ENCODE assay signal across 8 cellular contexts in the genomic region with DNA sequence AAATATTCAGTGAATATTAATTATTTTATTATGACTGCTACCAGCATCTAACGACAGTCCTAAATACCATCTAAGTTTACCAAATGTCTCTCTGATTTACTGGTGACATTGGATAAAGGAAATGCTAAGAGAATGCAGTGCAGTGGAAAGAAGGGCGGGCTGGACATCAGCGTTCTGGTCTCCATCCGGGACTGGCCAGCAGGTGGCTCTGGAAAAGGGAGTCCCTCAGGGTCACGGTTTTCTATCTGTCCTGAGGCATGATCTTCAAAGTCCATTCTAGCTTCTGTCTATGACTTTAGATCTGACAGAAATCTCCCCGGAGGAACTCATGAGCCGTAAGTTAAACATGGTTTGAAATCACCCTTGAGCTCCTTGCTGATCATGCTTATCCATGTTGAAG. TPM values are rescaled to one million over a fixed set of nuclear protein-coding genes. Genes with fewer than 3 reads are reported as not detected.
DNase-seq lines count a peak whose midpoint lies in the region; ATAC-seq, FAIRE-seq and TF ChIP-seq lines count a peak whose summit lies in the region.

No MANE protein-coding gene starts in this region.

- H3K36me3 ChIP-seq in bronchial epithelial cell (ENCODE audit: control insufficient read depth, insufficient read depth, low read length) (no peaks in the 10 kb centered on the region), uterus (no peaks in the 10 kb centered on the region)

- peak; percentile 51 for ATAC-seq in Right ventricle myocardium inferior
- ATAC-seq in GM18505 (IDR thresholded peaks at IDR 0.05; ENCODE audit: unreplicated experiment): no peak

- no peaks in the 10 kb centered on the region for H3K9me3 ChIP-seq in uterus

- H3K4me3 ChIP-seq in bronchial epithelial cell (ENCODE audit: low read depth, low read length) (no peak overlapping the region), uterus (no peak overlapping the region)

- H3K27ac ChIP-seq in uterus: no peak overlapping the region

- H3K27me3 ChIP-seq in bronchial epithelial cell (ENCODE audit: control insufficient read depth, insufficient read depth, low read length) (no peaks in the 10 kb centered on the region), uterus (no peaks in the 10 kb centered on the region)

- FAIRE-seq in bronchial epithelial cell (lab: Jason Lieb, UNC): no peak

- TF ChIP-seq POLR2A in uterus (IDR thresholded peaks at IDR 0.05) (no peak), GM18505 (IDR thresholded peaks at IDR 0.05; ENCODE audit: borderline replicate concordance, extremely low read depth, insufficient read depth, insufficient read length) (no peak)

- no peaks in the 10 kb centered on the region for H3K4me1 ChIP-seq in uterus

- no peak for DNase-seq in Right ventricle myocardium inferior (ENCODE audit: missing footprints)
- no peak for DNase-seq in cardiac septum (ENCODE audit: low spot score)
- no peak for DNase-seq in bronchial epithelial cell (ENCODE audit: low read depth)
- DNase-seq in kidney tubule cell (ENCODE audit: low spot score): peak; percentile 57
- DNase-seq in uterus: peak; percentile 38
- DNase-seq in DMS153 (lab: John Stamatoyannopoulos, UW): no peak
- DNase-seq in activated gamma-delta T cell treated with Interleukin-2 at 50 U/mL for 16 hours: no peak

- TF ChIP-seq CTCF in bronchial epithelial cell (IDR thresholded peaks at IDR 0.05; ENCODE audit: insufficient read depth, low read length, severe bottlenecking): peak; percentile 28
- peak; percentile 44 to 53 (median 49) for TF ChIP-seq CTCF in uterus (IDR thresholded peaks at IDR 0.05)

- intact Hi-C loops in Right ventricle myocardium inferior (cut with DNase I): loop anchor here (5.0 to 10.0 kb wide), 2 partner anchors 63 to 110 kb away; no protein-coding TSS in a partner anchor
- intact Hi-C loops in cardiac septum (cut with DNase I): loop anchor here (2.0 to 5.0 kb wide), 2 partner anchors 65 to 111 kb away; no protein-coding TSS in a partner anchor
- intact Hi-C loops in uterus (cut with DNase I; ENCODE audit: low total_unique reads): no loop called here

RNA-seq across cellular contexts. Expression of gene TRIM2, which starts 3.3 kb away (rescaled TPM):
- total RNA-seq in Right ventricle myocardium inferior: 14.7 TPM
- 23.4 TPM for total RNA-seq in cardiac septum
- 7.1 and 23.4 TPM in 2 replicates for total RNA-seq in bronchial epithelial cell
- total RNA-seq in uterus: 100 to 1,000 TPM in 1 of 4 donors, 10 to 100 TPM in 3; 25.9 to 121 (median 45.6) TPM

Comparison
In these comparisons a context has a peak if more than half of its experiments do, and no peak if none do; other contexts are left out.
1. DNase-seq: peak in kidney tubule cell (single experiment) and uterus (2 of 2); none in Right ventricle myocardium inferior (single experiment), cardiac septum (single experiment), bronchial epithelial cell (single experiment), DMS153 (single experiment) and activated gamma-delta T cell treated with Interleukin-2 at 50 U/mL for 16 hours (single experiment).